ENCODE assay signal across 8 cellular contexts in the genomic region with DNA sequence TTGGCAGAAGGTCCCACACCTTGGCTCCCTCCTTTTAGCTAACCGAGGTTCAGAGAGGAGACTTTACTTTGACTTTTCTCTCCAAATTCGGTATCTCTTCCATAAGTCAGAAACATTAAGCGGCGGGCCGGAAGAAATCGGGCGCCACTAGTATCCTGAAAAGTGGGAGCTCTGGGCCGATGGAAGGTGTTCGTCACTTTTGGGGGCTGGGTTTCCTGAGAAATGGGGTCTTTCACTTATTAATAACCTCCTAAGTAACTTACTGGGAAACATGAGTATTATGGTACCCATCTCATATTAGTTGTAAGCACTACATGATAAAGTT. TPM values are rescaled to one million over a fixed set of nuclear protein-coding genes. Genes with fewer than 3 reads are reported as not detected.
A peak's percentile ranks its signal among the peaks of the same experiment; 100 is the strongest.
DNase-seq lines count a peak whose midpoint lies in the region; ATAC-seq and TF ChIP-seq lines count a peak whose summit lies in the region.

No MANE protein-coding gene starts in this region.

- DNase-seq in heart right ventricle (no peak), Right ventricle myocardium inferior (ENCODE audit: missing footprints) (no peak), body of pancreas (no peak), aorta (no peak), NOMO-1 treated with dmso at 0.1 percent for 144 hours (lab: John Stamatoyannopoulos, UW; ENCODE audit: unreplicated experiment) (no peak), mucosa of gallbladder (ENCODE audit: low spot score) (no peak), SW480 (ENCODE audit: low spot score) (no peak)

- H3K4me3 ChIP-seq in heart right ventricle: peak overlapping the region; percentile 74 to 99 (median 94)
- peak overlapping the region; percentile 47 to 91 for H3K4me3 ChIP-seq in body of pancreas
- H3K4me3 ChIP-seq in mesodermal cell (ENCODE audit: extremely low read depth, insufficient read depth, low read length, poor library complexity, severe bottlenecking): peak overlapping the region; percentile 66
- H3K4me3 ChIP-seq in aorta (ENCODE audit: low read length in 2 of 2): peak overlapping the region; percentile 78 to 88

- 8 to 12% methylated on average over 9 of the region's 9 CpGs for WGBS in heart right ventricle, 2 donors
- WGBS in body of pancreas, 2 donors: 1 to 2% methylated on average over 9 of the region's 9 CpGs
- WGBS in mesodermal cell (ENCODE audit: insufficient coverage in 2 of 2), 2 experiments: no CpG with 5 or more reads among the region's 9 CpGs
- 5 to 7% methylated on average over 9 of the region's 9 CpGs for WGBS in aorta, 2 donors

- peaks cover 0 to 14% (median 0%) of the 10 kb centered on the region in 9 donors for H3K36me3 ChIP-seq in heart right ventricle
- no peaks in the 10 kb centered on the region for H3K36me3 ChIP-seq in body of pancreas (replicated peaks in 1 of 2; ENCODE audit: insufficient read depth in 1 of 2, low read depth in 2 of 2)
- no peaks in the 10 kb centered on the region for H3K36me3 ChIP-seq in mesodermal cell (ENCODE audit: control insufficient read depth, insufficient read depth, low read length)
- H3K36me3 ChIP-seq in aorta (ENCODE audit: control insufficient read depth in 1 of 2, insufficient read depth in 2 of 2, low read length in 1 of 2): no peaks in the 10 kb centered on the region

- ATAC-seq in heart right ventricle (peak in 2 of 8 donors; percentile 21 to 32), Right ventricle myocardium inferior (no peak), body of pancreas (no peak), aorta (ENCODE audit: low FRiP score) (no peak)

- H3K27ac ChIP-seq in heart right ventricle (peak overlapping the region; percentile 91 to 99 (median 98)), body of pancreas (peak overlapping the region; percentile 94 to 100 (median 98)), mesodermal cell (ENCODE audit: low read depth, low read length, severe bottlenecking) (no peak overlapping the region), aorta (ENCODE audit: low read depth in 1 of 2, low read length in 2 of 2) (peak overlapping the region; percentile 49 to 95)

- intact Hi-C loops in heart right ventricle (cut with DNase I) (loop anchor here in 6 of 10 donors (2.0 to 10.0 kb wide), 5 partner anchors 82 to 100 kb away; partner anchors contain the start of gene NR4A3 (in 2 of the 6)), Right ventricle myocardium inferior (cut with DNase I) (loop anchor here (5.0 to 10.0 kb wide), 2 partner anchors 85 to 682 kb away; partner anchors contain the start of genes ALG2, NR4A3 and SEC61B), body of pancreas (cut with DNase I) (loop anchor here (10.0 kb wide), 1 partner anchor 82 kb away; the partner anchor contains the start of gene NR4A3), aorta (cut with DNase I) (loop anchor here (2.0 to 10.0 kb wide), 5 partner anchors 84 to 932 kb away; partner anchors contain the start of genes ALG2 (in 1 of the 2), NR4A3 (in 1 of the 2) and SEC61B (in 1 of the 2))

- H3K9me3 ChIP-seq in heart right ventricle: no peaks in the 10 kb centered on the region
- H3K9me3 ChIP-seq in body of pancreas: no peaks in the 10 kb centered on the region
- H3K9me3 ChIP-seq in mesodermal cell (ENCODE audit: control insufficient read depth, low read length): no peaks in the 10 kb centered on the region
- H3K9me3 ChIP-seq in aorta (ENCODE audit: control insufficient read depth, low read length): no peaks in the 10 kb centered on the region

- no peak for TF ChIP-seq POLR2A in body of pancreas (IDR thresholded peaks at IDR 0.05)

- H3K4me1 ChIP-seq in heart right ventricle (peaks cover 0 to 26% (median 18%) of the 10 kb centered on the region in 9 donors), body of pancreas (peaks cover 18% of the 10 kb centered on the region), mesodermal cell (ENCODE audit: control insufficient read depth, insufficient read depth, low read length, poor library complexity, severe bottlenecking) (no peaks in the 10 kb centered on the region), aorta (ENCODE audit: control insufficient read depth in 1 of 2, insufficient read depth in 2 of 2, low read length in 2 of 2) (no peaks in the 10 kb centered on the region)

- TF ChIP-seq CTCF in heart right ventricle (IDR thresholded peaks at IDR 0.05) (no peak), body of pancreas (IDR thresholded peaks at IDR 0.05) (no peak)

- H3K27me3 ChIP-seq in heart right ventricle: no peaks in the 10 kb centered on the region
- no peaks in the 10 kb centered on the region for H3K27me3 ChIP-seq in body of pancreas
- H3K27me3 ChIP-seq in aorta (ENCODE audit: control insufficient read depth in 1 of 2, insufficient read depth in 2 of 2, low read length in 1 of 2): no peaks in the 10 kb centered on the region

RNA-seq across cellular contexts. Expression of gene STX17, which starts 0.7 kb away (rescaled TPM):
- 10 to 100 TPM; 21.4 to 31.1 (median 24.1) TPM for total RNA-seq in heart right ventricle
- 1 to 10 TPM; 4.1 to 7.8 TPM for polyA plus RNA-seq in heart right ventricle
- total RNA-seq in Right ventricle myocardium inferior: 25.0 TPM
- 10 to 100 TPM; 29.8 to 73.2 TPM for total RNA-seq in body of pancreas
- polyA plus RNA-seq in mesodermal cell (2013, experiment 1 of 2): 18.0 TPM
- polyA plus RNA-seq in mesodermal cell (2013, experiment 2 of 2): 17.8 TPM
- total RNA-seq in aorta: 10 to 100 TPM; 34.1 to 47.5 TPM
- 1 to 10 TPM; 9.8 to 10.0 TPM for polyA plus RNA-seq in aorta
- 29.5 TPM for total RNA-seq in mucosa of gallbladder
